25 cellular contexts compared by ENCODE assay signal in the genomic region with DNA sequence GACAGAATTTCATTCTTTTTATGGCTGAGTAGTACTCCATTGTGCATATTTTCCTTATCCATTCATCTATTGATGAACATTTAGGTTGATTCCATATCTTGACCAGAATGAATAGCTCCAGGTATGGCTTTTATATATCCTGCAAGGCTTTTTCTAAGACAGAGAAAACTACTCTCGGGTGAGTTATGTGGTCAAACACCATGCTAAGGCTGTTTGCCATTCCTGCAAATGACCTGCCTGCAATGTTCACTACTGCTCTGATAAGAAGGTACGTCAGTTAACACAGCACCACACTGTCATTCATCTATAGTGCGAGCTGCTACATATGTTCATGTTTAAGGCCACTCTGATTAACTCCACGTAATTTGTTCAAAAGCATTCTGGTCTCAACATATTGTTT.
"Had no signal": no experiment of that assay in that cellular context is flagged by ENCODE, and none has a peak within 500 bp of the region (broad histone marks: within the 10 kb centered on the region; RNA-seq: fewer than 3 reads in every experiment).

No MANE protein-coding gene starts in this region.

- H3K4me3 ChIP-seq: stomach, suprapubic skin, testis, thoracic aorta, thyroid gland, tibial artery, tibial nerve, transverse colon, upper lobe of left lung, upper lobe of right lung, uterus, vagina had no signal

- DNase-seq: stimulated activated CD4-positive, alpha-beta T cell treated with anti-CD3 and anti-CD28 coated beads, Interleukin-2, amount 100 ng/mL, for 48 hours; stimulated activated CD4-positive, alpha-beta T cell treated with anti-CD3 and anti-CD28 coated beads, Interleukin-4, amount 100 ng/mL, for 1 hour; stimulated activated CD4-positive, alpha-beta T cell treated with anti-CD3 and anti-CD28 coated beads, Interleukin-4, amount 100 ng/mL, for 24 hours; stimulated activated CD4-positive, alpha-beta T cell treated with anti-CD3 and anti-CD28 coated beads, Interleukin-4, amount 100 ng/mL, for 4 hours; stimulated activated CD8-positive, alpha-beta memory T cell treated with anti-CD3 and anti-CD28 coated beads, Interleukin-4, amount 100 ng/mL, for 48 hours; stimulated activated naive B cell treated with anti-CD40 and anti-IgM and Interleukin-4, amounts not matched to agents 10 μg/mL and 1 μg/mL and 100 μg/mL, for 72 hours; stimulated activated naive CD4-positive, alpha-beta T cell; stimulated activated naive CD4-positive, alpha-beta T cell treated with Interleukin-2 at 50 U/mL for 16 hours; stimulated activated naive CD8-positive, alpha-beta T cell treated with anti-CD3 and anti-CD28 coated beads, Interleukin-15, amount 100 ng/mL, for 72 hours; stimulated activated naive CD8-positive, alpha-beta T cell treated with anti-CD3 and anti-CD28 coated beads, Interleukin-15, Interleukin-2, amounts not matched to agents 100 U/mL and 50 U/mL, for 24 hours; stomach; substantia nigra; testis; thyroid gland; tibial artery; transverse colon; upper lobe of left lung; upper lobe of right lung; uterus had no signal

- H3K4me1 ChIP-seq: suprapubic skin, thyroid gland, tibial artery, upper lobe of left lung, upper lobe of right lung, uterus, vagina had no signal

- ATAC-seq: stimulated activated effector memory CD8-positive, alpha-beta T cell treated with anti-CD3 and anti-CD28 coated beads, Interleukin-12 subunit alpha, Interleukin-12 subunit beta, amount 100 ng/mL, for 72 hours; stimulated activated memory B cell treated with anti-CD40 and anti-IgM and Interleukin-4, amounts not matched to agents 10 μg/mL and 1 μg/mL and 100 μg/mL, for 72 hours; stimulated activated naive B cell treated with anti-CD40 and anti-IgM and Interleukin-4, amounts not matched to agents 10 μg/mL and 1 μg/mL and 100 μg/mL, for 72 hours; stimulated activated naive CD8-positive, alpha-beta T cell treated with anti-CD3 and anti-CD28 coated beads, Interleukin-15, amount 100 ng/mL, for 72 hours; stimulated activated naive CD8-positive, alpha-beta T cell treated with anti-CD3 and anti-CD28 coated beads, Interleukin-15, Interleukin-2, amounts not matched to agents 100 U/mL and 50 U/mL, for 24 hours; upper lobe of right lung had no signal

- H3K27ac ChIP-seq: suprapubic skin, testis, thoracic aorta, thyroid gland, tibial artery, upper lobe of left lung, upper lobe of right lung, uterus, vagina had no signal

- H3K36me3 ChIP-seq: stomach, suprapubic skin, thoracic aorta, thyroid gland, tibial artery, tibial nerve, transverse colon, upper lobe of left lung, upper lobe of right lung, uterus, vagina had no signal

- H3K27me3 ChIP-seq: stomach, suprapubic skin, testis, thyroid gland, tibial artery, tibial nerve, transverse colon, upper lobe of left lung, upper lobe of right lung, uterus, vagina had no signal

- H3K9me3 ChIP-seq: stomach, suprapubic skin, testis, thoracic aorta, thyroid gland, tibial artery, tibial nerve, transverse colon, upper lobe of left lung, upper lobe of right lung, uterus, vagina had no signal
